8 cellular contexts compared by ENCODE assay signal in genomic region chr22:19892249-19892879, GRCh38. TPM values are rescaled to one million over a fixed set of nuclear protein-coding genes. Genes with fewer than 3 reads are reported as not detected.
DNase-seq lines count a peak whose midpoint lies in the region; ATAC-seq, FAIRE-seq and TF ChIP-seq lines count a peak whose summit lies in the region.

No MANE protein-coding gene starts in this region.

- FAIRE-seq in kidney (lab: Jason Lieb, UNC) = no peak

- ATAC-seq in GM18502 (IDR thresholded peaks at IDR 0.05; ENCODE audit: poor library complexity, unreplicated experiment) = no peak

- H3K4me2 ChIP-seq in BLaER1 = peak overlapping the region; percentile 87

- H3K9ac ChIP-seq in BLaER1 (peak overlapping the region; percentile 78), kidney (ENCODE audit: low read length in 2 of 2) (no peak overlapping the region)

- peaks cover 96% of the 10 kb centered on the region for H3K4me1 ChIP-seq in BLaER1
- peaks cover 0 to 6% of the 10 kb centered on the region in 2 donors for H3K4me1 ChIP-seq in kidney (ENCODE audit: control insufficient read depth in 1 of 2, insufficient read depth in 1 of 2, low read depth in 1 of 2, low read length in 2 of 2)

- no peaks in the 10 kb centered on the region for H3K9me3 ChIP-seq in BLaER1
- no peaks in the 10 kb centered on the region for H3K9me3 ChIP-seq in kidney (ENCODE audit: control insufficient read depth in 1 of 2, low read length in 2 of 2)

- H4K20me1 ChIP-seq in BLaER1 = no peaks in the 10 kb centered on the region

- H3K4me3 ChIP-seq in BLaER1 (peak overlapping the region; percentile 32), kidney (ENCODE audit: low read length in 2 of 2) (no peak overlapping the region)

- H3K27ac ChIP-seq in BLaER1 (peak overlapping the region; percentile 95), kidney (ENCODE audit: low read depth in 2 of 2, low read length in 2 of 2) (no peak overlapping the region)

- H3K36me3 ChIP-seq in BLaER1 = peaks cover 28% of the 10 kb centered on the region; the same call in 1 of the 2 replicates
- peaks cover 4 to 12% of the 10 kb centered on the region in 2 donors for H3K36me3 ChIP-seq in kidney (ENCODE audit: control insufficient read depth in 1 of 2, insufficient read depth in 2 of 2, low read length in 2 of 2)

- TF ChIP-seq CTCF in kidney (IDR thresholded peaks at IDR 0.05; ENCODE audit: borderline replicate concordance, extremely low read depth, insufficient read depth) = no peak

- intact Hi-C loops in kidney (cut with DNase I) = no loop called here

- no peaks in the 10 kb centered on the region for H3K27me3 ChIP-seq in BLaER1

- DNase-seq in NAMALWA (ENCODE audit: low spot score) (peak; percentile 31), activated T-cell treated with anti-CD3 and anti-CD28 coated beads for 48 hours (ENCODE audit: low read depth) (peak; percentile 63), kidney (peak; percentile 65), pons (ENCODE audit: low spot score) (no peak), D341Med (ENCODE audit: low spot score) (no peak)
- DNase-seq in stimulated activated CD8-positive, alpha-beta memory T cell treated with anti-CD3 and anti-CD28 coated beads, Interleukin-4, amount 100 ng/mL, for 24 hours (ENCODE audit: low read depth) = peak; percentile 46

RNA-seq across cellular contexts. Expression of gene GNB1L, which starts 37.7 kb away (rescaled TPM):
- 4.4 TPM for total RNA-seq in kidney
- 4.0 TPM for polyA plus RNA-seq in kidney (ENCODE audit: insufficient read depth, low read depth, low replicate concordance)

RNA-seq across cellular contexts. Expression of gene RTL10, which starts 37.7 kb away (rescaled TPM):
- 16.7 TPM for total RNA-seq in kidney
- 8.8 TPM for polyA plus RNA-seq in kidney (ENCODE audit: insufficient read depth, low read depth, low replicate concordance)

RNA-seq across cellular contexts. Expression of gene COMT, which starts 49.2 kb away (rescaled TPM):
- 118 TPM for total RNA-seq in kidney
- polyA plus RNA-seq in kidney (ENCODE audit: insufficient read depth, low read depth, low replicate concordance) = 244 TPM

RNA-seq across cellular contexts. Expression of gene TXNRD2, which starts 49.3 kb away (rescaled TPM):
- 28.6 TPM for total RNA-seq in kidney
- polyA plus RNA-seq in kidney (ENCODE audit: insufficient read depth, low read depth, low replicate concordance) = 50.6 TPM

Comparison
In these comparisons a context has a peak if more than half of its experiments do, and no peak if none do; other contexts are left out.
1. DNase-seq: peak in NAMALWA (single experiment), activated T-cell treated with anti-CD3 and anti-CD28 coated beads for 48 hours (single experiment), kidney (single experiment) and stimulated activated CD8-positive, alpha-beta memory T cell treated with anti-CD3 and anti-CD28 coated beads, Interleukin-4, amount 100 ng/mL, for 24 hours (single experiment); none in pons (single experiment) and D341Med (single experiment).